In genomic region chr13:35164324-35164932, GRCh38 we compare ENCODE assay signal across 8 cellular contexts.
DNase-seq lines count a peak whose midpoint lies in the region; ATAC-seq, FAIRE-seq and TF ChIP-seq lines count a peak whose summit lies in the region.

No MANE protein-coding gene starts in this region.

- H3K36me3 Mint-ChIP-seq in activated CD4-positive, alpha-beta T cell treated with anti-CD3 and anti-CD28 coated beads, Interleukin-2, amount 10 ng/mL, durations not matched to agents 7 days and 5 days (ENCODE audit: low read depth) = no peaks in the 10 kb centered on the region

- no peaks in the 10 kb centered on the region for H4K20me1 ChIP-seq in DOHH2 (ENCODE audit: control insufficient read depth, insufficient read depth, low read depth, low read length)

- no peak overlapping the region for H3K27ac Mint-ChIP-seq in activated CD4-positive, alpha-beta T cell treated with anti-CD3 and anti-CD28 coated beads, Interleukin-2, amount 10 ng/mL, durations not matched to agents 7 days and 5 days

- H3K27me3 ChIP-seq in DOHH2 (ENCODE audit: control insufficient read depth, low read length) (no peaks in the 10 kb centered on the region), bronchial epithelial cell (ENCODE audit: control insufficient read depth, insufficient read depth, low read length) (no peaks in the 10 kb centered on the region), liver (ENCODE audit: control insufficient read depth in 4 of 4, insufficient read depth in 4 of 4, low read length in 3 of 4) (no peaks in the 10 kb centered on the region), MG63 (no peaks in the 10 kb centered on the region)

- peak; percentile 88 to 94 for TF ChIP-seq RAD21 in liver (IDR thresholded peaks at IDR 0.05)

- H3K9me3 ChIP-seq in DOHH2 (ENCODE audit: control insufficient read depth, insufficient read depth, low read length) = no peaks in the 10 kb centered on the region
- H3K9me3 ChIP-seq in liver (ENCODE audit: control insufficient read depth in 4 of 4, low read length in 3 of 4) = no peaks in the 10 kb centered on the region
- no peaks in the 10 kb centered on the region for H3K9me3 ChIP-seq in MG63

- peak; percentile 14 for DNase-seq in NCI-H460 (ENCODE audit: extremely low read depth, low read depth)
- DNase-seq in bronchial epithelial cell (ENCODE audit: low read depth) = peak; percentile 50
- no peak for DNase-seq in activated CD4-positive, alpha-beta T cell treated with anti-CD3 and anti-CD28 coated beads, Interleukin-2, amount 10 ng/mL, durations not matched to agents 7 days and 5 days
- no peak for DNase-seq in MG63

- H3K27me3 Mint-ChIP-seq in activated CD4-positive, alpha-beta T cell treated with anti-CD3 and anti-CD28 coated beads, Interleukin-2, amount 10 ng/mL, durations not matched to agents 7 days and 5 days = no peaks in the 10 kb centered on the region

- TF ChIP-seq CTCF in DOHH2 (IDR thresholded peaks at IDR 0.05; ENCODE audit: low read depth, low read length, poor library complexity, severe bottlenecking) = peak; percentile 64
- peak; percentile 39 for TF ChIP-seq CTCF in bronchial epithelial cell (IDR thresholded peaks at IDR 0.05; ENCODE audit: insufficient read depth, low read length, severe bottlenecking)
- TF ChIP-seq CTCF in liver (IDR thresholded peaks at IDR 0.05; ENCODE audit: low read depth, low read length, missing input control) = peak; percentile 53

- no peak overlapping the region for H3K9ac ChIP-seq in liver (ENCODE audit: low read depth in 1 of 2, low read length in 2 of 2)

- H3K4me1 ChIP-seq in DOHH2 (ENCODE audit: control insufficient read depth, low read length) (peaks cover 5% of the 10 kb centered on the region), liver (ENCODE audit: control insufficient read depth in 4 of 4, insufficient read depth in 4 of 4, low read length in 3 of 4) (no peaks in the 10 kb centered on the region)

- ATAC-seq in GM19463 (IDR thresholded peaks at IDR 0.05; ENCODE audit: unreplicated experiment) (peak; percentile 65), HG03378 (IDR thresholded peaks at IDR 0.05; ENCODE audit: unreplicated experiment) (peak; percentile 80)

- POLR2A ChIA-PET in activated CD4-positive, alpha-beta T cell treated with anti-CD3 and anti-CD28 coated beads, Interleukin-2, amount 10 ng/mL, durations not matched to agents 7 days and 5 days (lab: Charles Lee) = no interaction called here

- H3K79me2 ChIP-seq in DOHH2 (ENCODE audit: control insufficient read depth, low read length) = no peaks in the 10 kb centered on the region

- H3K4me3 Mint-ChIP-seq in activated CD4-positive, alpha-beta T cell treated with anti-CD3 and anti-CD28 coated beads, Interleukin-2, amount 10 ng/mL, durations not matched to agents 7 days and 5 days = no peak overlapping the region

- no peak for FAIRE-seq in bronchial epithelial cell (lab: Jason Lieb, UNC)

- no peaks in the 10 kb centered on the region for H3K9me3 Mint-ChIP-seq in activated CD4-positive, alpha-beta T cell treated with anti-CD3 and anti-CD28 coated beads, Interleukin-2, amount 10 ng/mL, durations not matched to agents 7 days and 5 days

- no peak overlapping the region for H3K4me2 ChIP-seq in DOHH2 (ENCODE audit: low read length)

- H3K9me2 ChIP-seq in DOHH2 (replicated peaks; ENCODE audit: control insufficient read depth, low read length) = no peaks in the 10 kb centered on the region

- H3F3A ChIP-seq in DOHH2 (ENCODE audit: control insufficient read depth, insufficient read depth) = no peaks in the 10 kb centered on the region

- H3K27ac ChIP-seq in DOHH2 (ENCODE audit: low read depth, low read length) = no peak overlapping the region
- H3K27ac ChIP-seq in liver (ENCODE audit: low read depth in 1 of 2, low read length in 2 of 2) = no peak overlapping the region

- H3K4me3 ChIP-seq in DOHH2 (ENCODE audit: low read length) = no peak overlapping the region
- H3K4me3 ChIP-seq in bronchial epithelial cell (ENCODE audit: low read depth, low read length) = no peak overlapping the region
- H3K4me3 ChIP-seq in liver (ENCODE audit: low read depth in 1 of 3, low read length in 3 of 3) = no peak overlapping the region
- H3K4me3 ChIP-seq in MG63 = no peak overlapping the region

- H3K36me3 ChIP-seq in DOHH2 (ENCODE audit: control insufficient read depth, low read length) (no peaks in the 10 kb centered on the region), bronchial epithelial cell (ENCODE audit: control insufficient read depth, insufficient read depth, low read length) (no peaks in the 10 kb centered on the region), liver (ENCODE audit: control insufficient read depth in 4 of 4, insufficient read depth in 3 of 4, low read depth in 1 of 4, low read length in 3 of 4) (no peaks in the 10 kb centered on the region), MG63 (no peaks in the 10 kb centered on the region)

- peaks cover 11% of the 10 kb centered on the region for H3K4me1 Mint-ChIP-seq in activated CD4-positive, alpha-beta T cell treated with anti-CD3 and anti-CD28 coated beads, Interleukin-2, amount 10 ng/mL, durations not matched to agents 7 days and 5 days

- CTCF ChIA-PET in activated CD4-positive, alpha-beta T cell treated with anti-CD3 and anti-CD28 coated beads, Interleukin-2, amount 10 ng/mL, durations not matched to agents 7 days and 5 days (lab: Charles Lee) = no interaction called here

TF ChIP-seq in liver, 16 proteins besides CTCF, POLR2A, EP300 and RAD21:
- TF ChIP-seq FOXA1 (IDR thresholded peaks at IDR 0.05) = no peak
- peak in 1 of 2 donors; percentile 11 for TF ChIP-seq HNF4A (conservative IDR thresholded peaks at IDR 0.05)

Comparison
In these comparisons a context has a peak if more than half of its experiments do, and no peak if none do; other contexts are left out.
1. DNase-seq: peak in NCI-H460 (single experiment) and bronchial epithelial cell (single experiment); none in activated CD4-positive, alpha-beta T cell treated with anti-CD3 and anti-CD28 coated beads, Interleukin-2, amount 10 ng/mL, durations not matched to agents 7 days and 5 days (single experiment) and MG63 (single experiment).
2. Peak in every context shown above with its lines, with median percentiles within 50 percentile points of each other: CTCF ChIP-seq.